ENCODE assay signal across 8 cellular contexts in the genomic region with DNA sequence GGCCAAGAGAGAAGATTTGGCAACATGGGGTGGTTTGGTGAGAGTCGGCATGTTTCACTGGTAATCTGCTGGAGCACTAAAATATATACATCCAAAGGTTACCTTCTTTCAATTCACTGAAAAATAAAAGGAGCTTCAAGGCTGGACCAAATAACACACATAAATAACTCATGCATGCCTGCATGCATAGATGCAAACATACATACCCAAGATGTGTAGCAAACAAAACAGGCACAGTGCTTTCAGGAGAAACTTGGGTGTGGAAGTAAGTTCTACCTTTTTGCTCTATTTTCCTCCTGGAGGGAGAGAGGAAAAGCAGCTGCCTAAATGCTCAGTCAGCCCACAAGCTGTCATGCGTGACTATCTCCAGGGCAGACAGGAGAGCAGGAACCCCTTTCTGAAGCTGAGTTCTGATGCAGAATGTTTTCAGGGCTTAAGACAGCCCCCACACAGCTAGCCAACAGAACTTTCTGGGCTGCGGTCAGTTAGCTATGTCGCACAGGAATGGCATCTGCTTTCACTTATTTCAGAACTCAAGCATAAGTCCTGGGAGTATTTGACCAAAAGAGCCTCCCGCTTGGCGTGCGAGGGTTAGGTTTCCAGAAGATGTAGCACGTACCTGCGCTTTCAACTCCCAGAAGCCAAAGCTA.
A peak's percentile ranks its signal among the peaks of the same experiment; 100 is the strongest.
DNase-seq lines count a peak whose midpoint lies in the region; ATAC-seq and TF ChIP-seq lines count a peak whose summit lies in the region.

No MANE protein-coding gene starts in this region.

- H3K27me3 ChIP-seq in mesenchymal stem cell (ENCODE audit: control insufficient read depth in 1 of 2, insufficient read depth in 1 of 2, low read length in 2 of 2) (no peaks in the 10 kb centered on the region), uterus (no peaks in the 10 kb centered on the region)

- no peak overlapping the region for H3K23ac ChIP-seq in mesenchymal stem cell (ENCODE audit: low read length in 2 of 2)

- no peaks in the 10 kb centered on the region for H3K36me3 ChIP-seq in OCI-LY7 (ENCODE audit: insufficient read depth, low read length)
- H3K36me3 ChIP-seq in mesenchymal stem cell (ENCODE audit: control insufficient read depth in 1 of 2, insufficient read depth in 2 of 2, low read depth in 1 of 2, low read length in 2 of 2), result no peaks in the 10 kb centered on the region
- no peaks in the 10 kb centered on the region for H3K36me3 ChIP-seq in uterus

- H2BK15ac ChIP-seq in mesenchymal stem cell (ENCODE audit: low read depth, poor library complexity, severe bottlenecking), result no peak overlapping the region

- peak overlapping the region; percentile 13 to 63 for H3K18ac ChIP-seq in mesenchymal stem cell (ENCODE audit: low read depth in 1 of 2, low read length in 2 of 2)

- H2BK12ac ChIP-seq in mesenchymal stem cell (ENCODE audit: low read length in 2 of 2), result peak overlapping the region; percentile 17 to 88

- peak overlapping the region; percentile 84 for H3K4me2 ChIP-seq in OCI-LY7 (ENCODE audit: low read length)
- H3K4me2 ChIP-seq in mesenchymal stem cell (ENCODE audit: low read length, poor library complexity, severe bottlenecking), result peak overlapping the region; percentile 32

- H4K91ac ChIP-seq in mesenchymal stem cell (ENCODE audit: low read length), result peak overlapping the region; percentile 25

- H3K4me3 ChIP-seq in OCI-LY7 (ENCODE audit: low read depth, low read length, poor library complexity, severe bottlenecking) (peak overlapping the region; percentile 56), cardiac fibroblast (replicated peaks in 1 of 2; ENCODE audit: low read depth in 2 of 2, low read length in 2 of 2) (peak overlapping the region in 1 of 2 donors; percentile 9), mesenchymal stem cell (ENCODE audit: insufficient read depth in 1 of 2, low read depth in 1 of 2, low read length in 2 of 2) (peak overlapping the region in 1 of 2 experiments; percentile 70), uterus (no peak overlapping the region)

- WGBS in mesenchymal stem cell, result 41% methylated on average over 8 of the region's 9 CpGs

- ATAC-seq in GM18511 (IDR thresholded peaks at IDR 0.05; ENCODE audit: unreplicated experiment), result peak; percentile 65
- ATAC-seq in HG02981 (IDR thresholded peaks at IDR 0.05; ENCODE audit: unreplicated experiment), result peak; percentile 35

- H3K4me1 ChIP-seq in OCI-LY7 (ENCODE audit: insufficient read depth, low read length, poor library complexity, severe bottlenecking), result peaks cover 83% of the 10 kb centered on the region
- H3K4me1 ChIP-seq in mesenchymal stem cell (ENCODE audit: control insufficient read depth, insufficient read depth, low read depth, low read length), result peaks cover 40% of the 10 kb centered on the region
- peaks cover 3 to 7% of the 10 kb centered on the region in 2 donors for H3K4me1 ChIP-seq in uterus

- H3K9ac ChIP-seq in mesenchymal stem cell (ENCODE audit: low read length), result peak overlapping the region; percentile 92

- H2AFZ ChIP-seq in OCI-LY7 (ENCODE audit: low read length) (peak overlapping the region; percentile 75; the same call in 1 of the 2 replicates), mesenchymal stem cell (ENCODE audit: low read depth, low read length) (no peak overlapping the region)

- POLR2A ChIA-PET in OCI-LY7 (lab: Charles Lee), result interaction anchor here (0.6 to 6.2 kb wide), 20 partner anchors 11 to 444 kb away, joined by 3 to 120 read pairs (median 4); a partner anchor contains a TSS

- BruUV-seq in OCI-LY7 (replicated peaks; lab: Mats Ljungman, UMichigan), result no TSS peak

- no peaks in the 10 kb centered on the region for H3K9me2 ChIP-seq in OCI-LY7 (ENCODE audit: insufficient read depth, low read length)

- TF ChIP-seq CTCF in AG09319 (IDR thresholded peaks at IDR 0.05; ENCODE audit: low read depth, low read length), result no peak
- TF ChIP-seq CTCF in OCI-LY7 (conservative IDR thresholded peaks at IDR 0.05; ENCODE audit: low read length), result no peak
- TF ChIP-seq CTCF in cardiac fibroblast (IDR thresholded peaks at IDR 0.05; ENCODE audit: low read depth, low read length), result no peak
- TF ChIP-seq CTCF in uterus (IDR thresholded peaks at IDR 0.05), result no peak

- H3K4ac ChIP-seq in mesenchymal stem cell (ENCODE audit: low read depth in 1 of 2, low read length in 2 of 2), result peak overlapping the region; percentile 5 to 69

- intact Hi-C loops in OCI-LY7 (cut with micrococcal nuclease; ENCODE audit: unreplicated experiment) (loop anchor here (2.0 to 5.0 kb wide), 5 partner anchors 116 to 475 kb away; no protein-coding TSS in a partner anchor), uterus (cut with DNase I; ENCODE audit: low total_unique reads) (no loop called here)

- no peak overlapping the region for H3K14ac ChIP-seq in mesenchymal stem cell (ENCODE audit: low read length in 2 of 2)

- H4K8ac ChIP-seq in mesenchymal stem cell (ENCODE audit: low read length), result peak overlapping the region; percentile 31

- peak; percentile 98 for DNase-seq in AG09319 (ENCODE audit: extremely low read depth, low read depth)
- DNase-seq in OCI-LY7 (ENCODE audit: low spot score), result peak; percentile 73
- peak; percentile 98 to 99 for DNase-seq in cardiac fibroblast (ENCODE audit: low read depth in 2 of 2)
- DNase-seq in mesenchymal stem cell, result peak; percentile 99
- DNase-seq in uterus, result peak; percentile 73 to 79
- DNase-seq in NCI-H345 (lab: John Stamatoyannopoulos, UW), result no peak

- H3K9me3 ChIP-seq in OCI-LY7 (ENCODE audit: low read length), result no peaks in the 10 kb centered on the region
- H3K9me3 ChIP-seq in mesenchymal stem cell (ENCODE audit: control insufficient read depth, low read length), result no peaks in the 10 kb centered on the region
- no peaks in the 10 kb centered on the region for H3K9me3 ChIP-seq in uterus

- peak overlapping the region; percentile 54 for H2BK120ac ChIP-seq in mesenchymal stem cell (ENCODE audit: low read depth, low read length)

- H2AK5ac ChIP-seq in mesenchymal stem cell (ENCODE audit: low read length, severe bottlenecking), result no peak overlapping the region

- no peaks in the 10 kb centered on the region for H3K79me2 ChIP-seq in OCI-LY7 (ENCODE audit: insufficient read depth, low read depth, low read length)

- H4K20me1 ChIP-seq in OCI-LY7 (ENCODE audit: insufficient read depth, low read length), result no peaks in the 10 kb centered on the region

- H2BK5ac ChIP-seq in mesenchymal stem cell (ENCODE audit: low read depth, low read length, poor library complexity, severe bottlenecking), result peak overlapping the region; percentile 47

- H3K79me1 ChIP-seq in mesenchymal stem cell (replicated peaks; ENCODE audit: low read length, poor library complexity, severe bottlenecking), result peaks cover 2% of the 10 kb centered on the region

- H3K27ac ChIP-seq in OCI-LY7 (ENCODE audit: low read depth, low read length, poor library complexity, severe bottlenecking), result peak overlapping the region; percentile 97
- H3K27ac ChIP-seq in mesenchymal stem cell (ENCODE audit: low read length, poor library complexity, severe bottlenecking), result peak overlapping the region; percentile 98
- peak overlapping the region; percentile 78 to 89 for H3K27ac ChIP-seq in uterus

- CTCF ChIA-PET in OCI-LY7 (lab: Charles Lee; ENCODE audit: unreplicated experiment), result interaction anchor here (0.9 to 2.4 kb wide), 3 partner anchors 12 to 17 kb away, joined by 4 to 8 read pairs (median 4); no protein-coding TSS in a partner anchor

- no peak for TF ChIP-seq POLR2A in uterus (IDR thresholded peaks at IDR 0.05)
